Comparison of ENCODE assay signal across 8 cellular contexts in genomic region chrX:47193475-47194241, GRCh38. TPM values are rescaled to one million over a fixed set of nuclear protein-coding genes. Genes with fewer than 3 reads are reported as not detected.
DNase-seq lines count a peak whose midpoint lies in the region; ATAC-seq and TF ChIP-seq lines count a peak whose summit lies in the region.

UBA1 (plus strand) TSS chrX:47193829; CDS start chrX:47198803, 4,974 bp downstream.

- H3K36me3 ChIP-seq in DOHH2 (ENCODE audit: control insufficient read depth, low read length), result peaks cover 56% of the 10 kb centered on the region
- H3K36me3 ChIP-seq in GM23248 (ENCODE audit: low read depth), result no peaks in the 10 kb centered on the region; the same call in 1 of the 2 replicates
- peaks cover 4 to 8% (median 5%) of the 10 kb centered on the region in 3 donors for H3K36me3 ChIP-seq in esophagus squamous epithelium
- peaks cover 0 to 14% (median 9%) of the 10 kb centered on the region in 3 experiments for H3K36me3 ChIP-seq in naive thymus-derived CD4-positive, alpha-beta T cell (ENCODE audit: control insufficient read depth in 2 of 3, insufficient read depth in 3 of 3, low read length in 3 of 3)

- H3K4me2 ChIP-seq in DOHH2 (ENCODE audit: low read length) (peak within 1 kb of the TSS; percentile 86), GM23248 (ENCODE audit: unreplicated experiment) (peak within 1 kb of the TSS; percentile 83)

- peaks cover 59% of the 10 kb centered on the region for H3K4me1 Mint-ChIP-seq in activated T-helper 1 cell treated with anti-CD3 and anti-CD28 coated beads, Interleukin-12 subunit alpha, Interleukin-12 subunit beta, Interleukin-2, Interleukin-4 antibody, amounts not matched to agents 30 ng/mL and 10 ng/mL and 1 ng/mL, durations not matched to agents 14 hours and 24 hours and 36 hours (ENCODE audit: low read depth)
- H3K4me1 Mint-ChIP-seq in naive thymus-derived CD4-positive, alpha-beta T cell, result peaks cover 19 to 77% (median 53%) of the 10 kb centered on the region in 7 donors
- peaks cover 49 to 56% of the 10 kb centered on the region in 2 donors for H3K4me1 Mint-ChIP-seq in stimulated activated naive B cell treated with anti-CD40 and anti-IgM and Interleukin-4, amounts not matched to agents 10 μg/mL and 1 μg/mL and 100 μg/mL, for 72 hours

- DNase-seq in GM23248 (peak; percentile 95), LHCN-M2 (ENCODE audit: low read depth) (peak; percentile 92), RPMI7951 (ENCODE audit: low read depth) (peak; percentile 94), esophagus squamous epithelium (lab: John Stamatoyannopoulos, UW) (peak; percentile 90)
- peak; percentile 87 for DNase-seq in activated T-helper 1 cell treated with anti-CD3 and anti-CD28 coated beads, Interleukin-12 subunit alpha, Interleukin-12 subunit beta, Interleukin-2, Interleukin-4 antibody, amounts not matched to agents 30 ng/mL and 10 ng/mL and 1 ng/mL, durations not matched to agents 14 hours and 24 hours and 36 hours (ENCODE audit: low spot score)
- peak; percentile 69 to 97 (median 95) for DNase-seq in naive thymus-derived CD4-positive, alpha-beta T cell
- peak; percentile 94 for DNase-seq in stimulated activated naive B cell treated with anti-CD40 and anti-IgM and Interleukin-4, amounts not matched to agents 10 μg/mL and 1 μg/mL and 100 μg/mL, for 72 hours

- peak within 1 kb of the TSS; percentile 61; the same call in 1 of the 2 replicates for H2AFZ ChIP-seq in GM23248

- peak in 2 of 4 donors; percentile 64 to 82 for TF ChIP-seq POLR2A in esophagus squamous epithelium (IDR thresholded peaks at IDR 0.05)

- H3K4me3 Mint-ChIP-seq in activated T-helper 1 cell treated with anti-CD3 and anti-CD28 coated beads, Interleukin-12 subunit alpha, Interleukin-12 subunit beta, Interleukin-2, Interleukin-4 antibody, amounts not matched to agents 30 ng/mL and 10 ng/mL and 1 ng/mL, durations not matched to agents 14 hours and 24 hours and 36 hours, result peak within 1 kb of the TSS; percentile 96
- H3K4me3 Mint-ChIP-seq in naive thymus-derived CD4-positive, alpha-beta T cell, result peak within 1 kb of the TSS; percentile 94 to 100 (median 98)
- peak within 1 kb of the TSS; percentile 89 to 97 for H3K4me3 Mint-ChIP-seq in stimulated activated naive B cell treated with anti-CD40 and anti-IgM and Interleukin-4, amounts not matched to agents 10 μg/mL and 1 μg/mL and 100 μg/mL, for 72 hours

- peak within 1 kb of the TSS; percentile 98 for H3K27ac Mint-ChIP-seq in activated T-helper 1 cell treated with anti-CD3 and anti-CD28 coated beads, Interleukin-12 subunit alpha, Interleukin-12 subunit beta, Interleukin-2, Interleukin-4 antibody, amounts not matched to agents 30 ng/mL and 10 ng/mL and 1 ng/mL, durations not matched to agents 14 hours and 24 hours and 36 hours
- H3K27ac Mint-ChIP-seq in naive thymus-derived CD4-positive, alpha-beta T cell, result peak within 1 kb of the TSS; percentile 95 to 100 (median 98)
- H3K27ac Mint-ChIP-seq in stimulated activated naive B cell treated with anti-CD40 and anti-IgM and Interleukin-4, amounts not matched to agents 10 μg/mL and 1 μg/mL and 100 μg/mL, for 72 hours, result peak within 1 kb of the TSS; percentile 99

- peaks cover 40% of the 10 kb centered on the region for H3K4me1 ChIP-seq in DOHH2 (ENCODE audit: control insufficient read depth, low read length)
- H3K4me1 ChIP-seq in GM23248 (ENCODE audit: insufficient read depth), result peaks cover 31% of the 10 kb centered on the region
- peaks cover 27 to 73% (median 38%) of the 10 kb centered on the region in 3 donors for H3K4me1 ChIP-seq in esophagus squamous epithelium
- H3K4me1 ChIP-seq in naive thymus-derived CD4-positive, alpha-beta T cell (ENCODE audit: control insufficient read depth in 2 of 2, insufficient read depth in 2 of 2, low read length in 2 of 2), result peaks cover 16 to 25% of the 10 kb centered on the region in 2 donors

- peaks cover 17% of the 10 kb centered on the region for H3F3A ChIP-seq in DOHH2 (ENCODE audit: control insufficient read depth, insufficient read depth)
- 0 out of 2 replicates have a peak, but pooled peaks cover 6% of the 10 kb centered on the region for H3F3A ChIP-seq in GM23248 (ENCODE audit: insufficient read depth)

- POLR2A ChIA-PET in naive thymus-derived CD4-positive, alpha-beta T cell (lab: Charles Lee), result interaction anchor here (0.6 to 1.9 kb wide), 7 partner anchors 24 to 191 kb away, joined by 3 to 8 read pairs (median 4); partner anchors contain the start of genes CDK16, NDUFB11, RBM10 and USP11

- in situ Hi-C loops in GM23248 (cut with MboI), result no loop called here

- H3K9me3 Mint-ChIP-seq in activated T-helper 1 cell treated with anti-CD3 and anti-CD28 coated beads, Interleukin-12 subunit alpha, Interleukin-12 subunit beta, Interleukin-2, Interleukin-4 antibody, amounts not matched to agents 30 ng/mL and 10 ng/mL and 1 ng/mL, durations not matched to agents 14 hours and 24 hours and 36 hours, result no peaks in the 10 kb centered on the region
- peaks cover 0 to 2% (median 0%) of the 10 kb centered on the region in 11 donors for H3K9me3 Mint-ChIP-seq in naive thymus-derived CD4-positive, alpha-beta T cell
- H3K9me3 Mint-ChIP-seq in stimulated activated naive B cell treated with anti-CD40 and anti-IgM and Interleukin-4, amounts not matched to agents 10 μg/mL and 1 μg/mL and 100 μg/mL, for 72 hours, result no peaks in the 10 kb centered on the region

- CTCF ChIA-PET in naive thymus-derived CD4-positive, alpha-beta T cell (lab: Charles Lee), result interaction anchor here (0.5 to 1.4 kb wide), 5 partner anchors 190 to 330 kb away, joined by 3 to 8 read pairs (median 3); no protein-coding TSS in a partner anchor

- TF ChIP-seq CTCF in DOHH2 (IDR thresholded peaks at IDR 0.05; ENCODE audit: low read depth, low read length, poor library complexity, severe bottlenecking), result peak; percentile 70
- TF ChIP-seq CTCF in esophagus squamous epithelium (IDR thresholded peaks at IDR 0.05), result peak; percentile 81 to 99 (median 90)

- H3K9me2 ChIP-seq in DOHH2 (replicated peaks; ENCODE audit: control insufficient read depth, low read length) (no peaks in the 10 kb centered on the region), GM23248 (ENCODE audit: insufficient read depth) (no peaks in the 10 kb centered on the region)

- intact Hi-C loops in activated T-helper 1 cell treated with anti-CD3 and anti-CD28 coated beads, Interleukin-12 subunit alpha, Interleukin-12 subunit beta, Interleukin-2, Interleukin-4 antibody, amounts not matched to agents 30 ng/mL and 10 ng/mL and 1 ng/mL, durations not matched to agents 14 hours and 24 hours and 36 hours (cut with micrococcal nuclease), result loop anchor here (1.0 to 10.0 kb wide), 14 partner anchors 25 to 831 kb away; partner anchors contain the start of genes ARAF, CDK16, ELK1 and RP2
- intact Hi-C loops in esophagus squamous epithelium (cut with DNase I), result no loop called here
- intact Hi-C loops in naive thymus-derived CD4-positive, alpha-beta T cell (cut with micrococcal nuclease), result loop anchor here (1.0 to 10.0 kb wide), 19 partner anchors 24 to 834 kb away; partner anchors contain the start of genes USP11 (in 2 of the 2), CDK16 (in 1 of the 2), SLC9A7 (in 1 of the 2) and UXT (in 1 of the 2)

- H3K9ac ChIP-seq in GM23248, result peak within 1 kb of the TSS; percentile 100

- peaks cover 63% of the 10 kb centered on the region for H3K79me2 ChIP-seq in DOHH2 (ENCODE audit: control insufficient read depth, low read length)
- peaks cover 64% of the 10 kb centered on the region for H3K79me2 ChIP-seq in GM23248 (ENCODE audit: insufficient read depth)

- WGBS in GM23248 (ENCODE audit: low coverage in 1 of 2, low lambda C conversion rate in 2 of 2, missing lambda C conversion rate in 2 of 2), 2 experiments, result 0 to 2% methylated on average over 15 to 35 of the region's 52 CpGs
- WGBS in esophagus squamous epithelium, 2 donors, result 0 to 3% methylated on average over 8 to 11 of the region's 52 CpGs

- peak within 1 kb of the TSS; percentile 81 for H3K4me3 ChIP-seq in DOHH2 (ENCODE audit: low read length)
- peak within 1 kb of the TSS; percentile 92 for H3K4me3 ChIP-seq in GM23248
- H3K4me3 ChIP-seq in esophagus squamous epithelium, result peak within 1 kb of the TSS; percentile 71 to 91 (median 86)
- peak within 1 kb of the TSS; percentile 82 for H3K4me3 ChIP-seq in naive thymus-derived CD4-positive, alpha-beta T cell (ENCODE audit: low read length)

- peak; percentile 89 for ATAC-seq in naive thymus-derived CD4-positive, alpha-beta T cell
- peak; percentile 82 to 87 for ATAC-seq in stimulated activated naive B cell treated with anti-CD40 and anti-IgM and Interleukin-4, amounts not matched to agents 10 μg/mL and 1 μg/mL and 100 μg/mL, for 72 hours (replicated peaks)

- H4K20me1 ChIP-seq in DOHH2 (ENCODE audit: control insufficient read depth, insufficient read depth, low read depth, low read length) (peaks cover 4% of the 10 kb centered on the region; the same call in 1 of the 2 replicates), GM23248 (ENCODE audit: insufficient read depth) (no peaks in the 10 kb centered on the region)

- H3K36me3 Mint-ChIP-seq in activated T-helper 1 cell treated with anti-CD3 and anti-CD28 coated beads, Interleukin-12 subunit alpha, Interleukin-12 subunit beta, Interleukin-2, Interleukin-4 antibody, amounts not matched to agents 30 ng/mL and 10 ng/mL and 1 ng/mL, durations not matched to agents 14 hours and 24 hours and 36 hours (ENCODE audit: low read depth), result peaks cover 26% of the 10 kb centered on the region
- H3K36me3 Mint-ChIP-seq in naive thymus-derived CD4-positive, alpha-beta T cell, result peaks cover 0 to 26% (median 0%) of the 10 kb centered on the region in 5 donors
- H3K36me3 Mint-ChIP-seq in stimulated activated naive B cell treated with anti-CD40 and anti-IgM and Interleukin-4, amounts not matched to agents 10 μg/mL and 1 μg/mL and 100 μg/mL, for 72 hours, result peaks cover 7 to 32% of the 10 kb centered on the region in 2 donors

- H3K27me3 ChIP-seq in DOHH2 (ENCODE audit: control insufficient read depth, low read length) (no peaks in the 10 kb centered on the region), GM23248 (replicated peaks; ENCODE audit: insufficient read depth) (no peaks in the 10 kb centered on the region), esophagus squamous epithelium (no peaks in the 10 kb centered on the region)
- H3K27me3 ChIP-seq in naive thymus-derived CD4-positive, alpha-beta T cell (ENCODE audit: control insufficient read depth in 2 of 2, insufficient read depth in 2 of 2, low read length in 2 of 2), result no peaks in the 10 kb centered on the region

- no peaks in the 10 kb centered on the region for H3K27me3 Mint-ChIP-seq in activated T-helper 1 cell treated with anti-CD3 and anti-CD28 coated beads, Interleukin-12 subunit alpha, Interleukin-12 subunit beta, Interleukin-2, Interleukin-4 antibody, amounts not matched to agents 30 ng/mL and 10 ng/mL and 1 ng/mL, durations not matched to agents 14 hours and 24 hours and 36 hours (ENCODE audit: insufficient read depth)
- H3K27me3 Mint-ChIP-seq in naive thymus-derived CD4-positive, alpha-beta T cell, result no peaks in the 10 kb centered on the region
- no peaks in the 10 kb centered on the region for H3K27me3 Mint-ChIP-seq in stimulated activated naive B cell treated with anti-CD40 and anti-IgM and Interleukin-4, amounts not matched to agents 10 μg/mL and 1 μg/mL and 100 μg/mL, for 72 hours

- peak within 1 kb of the TSS; percentile 96 for H3K27ac ChIP-seq in DOHH2 (ENCODE audit: low read depth, low read length)
- peak within 1 kb of the TSS; percentile 96 for H3K27ac ChIP-seq in GM23248
- H3K27ac ChIP-seq in esophagus squamous epithelium, result peak within 1 kb of the TSS; percentile 97 to 99 (median 98)
- peak within 1 kb of the TSS; percentile 94 for H3K27ac ChIP-seq in naive thymus-derived CD4-positive, alpha-beta T cell (ENCODE audit: low read depth, low read length)

- no peaks in the 10 kb centered on the region for H3K9me3 ChIP-seq in DOHH2 (ENCODE audit: control insufficient read depth, insufficient read depth, low read length)
- H3K9me3 ChIP-seq in GM23248 (ENCODE audit: low read depth), result no peaks in the 10 kb centered on the region
- H3K9me3 ChIP-seq in esophagus squamous epithelium, result no peaks in the 10 kb centered on the region
- no peaks in the 10 kb centered on the region for H3K9me3 ChIP-seq in naive thymus-derived CD4-positive, alpha-beta T cell (ENCODE audit: control insufficient read depth in 2 of 3, low read length in 3 of 3)

RNA-seq across cellular contexts. Expression of gene UBA1, which starts in this region (rescaled TPM):
- total RNA-seq in GM23248 (2014; rRNA removed; shearing (Covaris generic)), result 264 and 266 TPM in 2 replicates
- 141 and 146 TPM in 2 replicates for polyA plus RNA-seq in GM23248 (2016; fragmentation: Nextera tagmentation; extraction: Ambion mirVana)
- 239 and 241 TPM in 2 replicates for total RNA-seq in LHCN-M2 (2014; rRNA removed)
- polyA plus RNA-seq in LHCN-M2 (2012), result 261 TPM
- 254 and 283 TPM in 2 replicates for total RNA-seq in RPMI7951 (2014; rRNA removed; shearing (Covaris generic))
- total RNA-seq in activated T-helper 1 cell treated with anti-CD3 and anti-CD28 coated beads, Interleukin-12 subunit alpha, Interleukin-12 subunit beta, Interleukin-2, Interleukin-4 antibody, amounts not matched to agents 30 ng/mL and 10 ng/mL and 1 ng/mL, durations not matched to agents 14 hours and 24 hours and 36 hours, result 221 and 223 TPM in 2 replicates
- 100 to 1,000 TPM; 126 to 238 (median 153) TPM for total RNA-seq in esophagus squamous epithelium
- 100 to 1,000 TPM in 4 of 5 experiments, 10 to 100 TPM in 1; 98.0 to 183 (median 118) TPM for total RNA-seq in naive thymus-derived CD4-positive, alpha-beta T cell
- 100 to 1,000 TPM; 145 to 187 TPM for polyA plus RNA-seq in naive thymus-derived CD4-positive, alpha-beta T cell

Comparison
In these comparisons a context has a peak if more than half of its experiments do, and no peak if none do; other contexts are left out.
1. Peak in every context shown above with its lines: DNase-seq, ATAC-seq, H3K4me3 ChIP-seq and H3K27ac ChIP-seq.